Comparison of ENCODE assay signal across 30 cellular contexts in the genomic region with DNA sequence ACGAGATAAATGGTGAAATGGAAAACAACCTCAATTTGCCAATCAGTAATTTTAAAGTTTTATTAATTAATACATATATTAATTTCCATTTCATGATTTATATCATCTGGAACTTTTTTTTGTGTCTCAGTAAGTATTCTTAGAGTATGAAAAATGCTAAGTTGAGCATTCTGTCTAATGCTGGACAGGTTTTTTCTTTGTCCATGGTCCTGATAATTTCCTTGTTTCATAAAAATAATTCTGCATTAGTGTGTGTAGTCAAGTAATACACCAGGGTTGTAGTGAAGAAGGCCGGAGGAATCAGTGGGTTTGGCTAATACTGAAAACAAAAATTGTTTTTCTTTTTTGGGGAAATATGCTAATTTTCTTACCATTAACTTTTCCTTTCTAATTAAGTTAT.
"Had no signal": no experiment of that assay in that cellular context is flagged by ENCODE, and none has a peak within 500 bp of the region (broad histone marks: within the 10 kb centered on the region; RNA-seq: fewer than 3 reads in every experiment).

No MANE protein-coding gene starts in this region.

- H3K4me1 ChIP-seq: ascending aorta had no signal

- H3K27me3 ChIP-seq: ascending aorta, cardiac muscle cell had no signal

- DNase-seq: activated CD4-positive, alpha-beta memory T cell treated with anti-CD3 and anti-CD28 coated beads, Interleukin-2, amount 10 ng/mL, durations not matched to agents 7 days and 5 days; activated CD4-positive, alpha-beta T cell treated with anti-CD3 and anti-CD28 coated beads for 1 hour; activated CD4-positive, alpha-beta T cell treated with anti-CD3 and anti-CD28 coated beads for 36 hours; activated CD4-positive, alpha-beta T cell treated with anti-CD3 and anti-CD28 coated beads for 48 hours; activated CD4-positive, alpha-beta T cell treated with anti-CD3 and anti-CD28 coated beads, Interleukin-2, amount 10 ng/mL, durations not matched to agents 7 days and 5 days; activated CD4-positive, alpha-beta T cell treated with anti-CD3 and anti-CD28 coated beads, Interleukin-2, amount 50 U/mL, for 48 hours; activated CD4-positive, CD25-positive, alpha-beta regulatory T cell; activated CD8-positive, alpha-beta memory T cell treated with anti-CD3 and anti-CD28 coated beads for 24 hours; activated CD8-positive, alpha-beta memory T cell treated with anti-CD3 and anti-CD28 coated beads, Interleukin-2, amount 10 ng/mL, durations not matched to agents 7 days and 5 days; activated CD8-positive, alpha-beta memory T cell treated with anti-CD3 and anti-CD28 coated beads, Interleukin-2, amount 50 U/mL, for 48 hours; activated CD8-positive, alpha-beta T cell treated with anti-CD3 and anti-CD28 coated beads, Interleukin-2, amount 10 ng/mL, durations not matched to agents 7 days and 5 days; activated effector memory CD4-positive, alpha-beta T cell treated with Interleukin-2 at 50 U/mL for 16 hours; activated gamma-delta T cell; activated naive CD4-positive, alpha-beta T cell treated with anti-CD3 and anti-CD28 coated beads, Interleukin-2, amount 10 ng/mL, durations not matched to agents 7 days and 5 days; activated naive CD4-positive, alpha-beta T cell treated with Interleukin-2 at 50 U/mL for 16 hours; activated naive CD8-positive, alpha-beta T cell treated with anti-CD3 and anti-CD28 coated beads, Interleukin-2, amount 10 ng/mL, durations not matched to agents 7 days and 5 days; activated naive CD8-positive, alpha-beta T cell treated with anti-CD3 and anti-CD28 coated beads, Interleukin-2, amount 50 U/mL, for 24 hours; activated T-cell treated with anti-CD3 and anti-CD28 coated beads, Interleukin-2, amount 50 U/mL, for 24 hours; activated T-cell treated with anti-CD3 and anti-CD28 coated beads, Interleukin-2, amount 50 U/mL, for 48 hours; amygdala; anterior cingulate cortex; caudate nucleus; cerebellar nuclear complex; T-helper 2 cell; T-helper 9 cell; WERI-Rb-1 had no signal

- H3K4me3 ChIP-seq: ascending aorta, cardiac muscle cell had no signal

- ATAC-seq: activated CD4-positive, alpha-beta T cell treated with anti-CD3 and anti-CD28 coated beads for 36 hours; activated CD4-positive, CD25-positive, alpha-beta regulatory T cell treated with anti-CD3 and anti-CD28 coated beads, Interleukin-2, amount 50 U/mL, for 24 hours; activated CD8-positive, alpha-beta memory T cell treated with anti-CD3 and anti-CD28 coated beads, Interleukin-2, amount 10 ng/mL, durations not matched to agents 7 days and 5 days; activated CD8-positive, alpha-beta T cell treated with anti-CD3 and anti-CD28 coated beads, Interleukin-2, amount 10 ng/mL, durations not matched to agents 7 days and 5 days; activated naive CD8-positive, alpha-beta T cell treated with anti-CD3 and anti-CD28 coated beads, Interleukin-2, amount 50 U/mL, for 24 hours; WTC11 had no signal

- H3K9me3 ChIP-seq: ascending aorta had no signal

- H3K27ac ChIP-seq: ascending aorta, cardiac muscle cell, WERI-Rb-1 had no signal
